In the genomic region with DNA sequence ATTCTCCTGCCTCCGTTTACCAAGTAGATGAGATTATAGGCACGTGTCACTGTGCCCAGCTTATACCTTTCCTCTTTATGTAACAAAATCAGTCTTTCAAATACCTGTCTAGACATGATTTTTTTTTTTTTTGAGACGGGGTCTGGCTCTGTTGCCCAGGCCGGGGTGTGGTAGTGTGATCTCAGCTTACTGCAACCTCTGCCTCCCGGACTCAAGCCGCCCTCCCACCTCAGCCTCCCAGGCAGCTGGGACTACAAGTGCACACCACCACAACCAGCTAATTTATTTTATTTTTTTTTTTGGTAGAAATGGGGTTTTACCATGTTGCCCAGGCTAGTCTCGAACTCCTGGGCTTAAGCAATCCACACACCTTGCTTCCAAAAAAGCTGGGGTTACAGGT, we compare ENCODE assay signal across 2 cellular contexts.
TF ChIP-seq lines count a peak whose summit lies in the region.

No MANE protein-coding gene starts in this region.

TF ChIP-seq in IMR-90, 13 proteins besides CTCF, POLR2A, EP300 and RAD21:
- TF ChIP-seq MAZ (IDR thresholded peaks at IDR 0.05; ENCODE audit: borderline replicate concordance, low read depth, low read length): no peak
- TF ChIP-seq, protein P1, sequence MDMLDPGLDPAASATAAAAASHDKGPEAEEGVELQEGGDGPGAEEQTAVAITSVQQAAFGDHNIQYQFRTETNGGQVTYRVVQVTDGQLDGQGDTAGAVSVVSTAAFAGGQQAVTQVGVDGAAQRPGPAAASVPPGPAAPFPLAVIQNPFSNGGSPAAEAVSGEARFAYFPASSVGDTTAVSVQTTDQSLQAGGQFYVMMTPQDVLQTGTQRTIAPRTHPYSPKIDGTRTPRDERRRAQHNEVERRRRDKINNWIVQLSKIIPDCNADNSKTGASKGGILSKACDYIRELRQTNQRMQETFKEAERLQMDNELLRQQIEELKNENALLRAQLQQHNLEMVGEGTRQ (IDR thresholded peaks at IDR 0.05; ENCODE audit: low read depth, low read length): no peak
- TF ChIP-seq FOS (IDR thresholded peaks at IDR 0.05; ENCODE audit: low read depth, low read length): no peak
- no peak for TF ChIP-seq BHLHE40 (IDR thresholded peaks at IDR 0.05; ENCODE audit: low read depth, low read length)
- TF ChIP-seq SMC3 (IDR thresholded peaks at IDR 0.05; ENCODE audit: low read depth, low read length): no peak
- TF ChIP-seq MAFK (IDR thresholded peaks at IDR 0.05; ENCODE audit: low read depth, low read length): no peak
- TF ChIP-seq RFX5 (IDR thresholded peaks at IDR 0.05; ENCODE audit: low read depth, low read length): no peak
- no peak for TF ChIP-seq MXI1 (IDR thresholded peaks at IDR 0.05; ENCODE audit: borderline replicate concordance, low read depth, low read length)
- no peak for TF ChIP-seq CEBPB (IDR thresholded peaks at IDR 0.05; ENCODE audit: low read depth, low read length)
- TF ChIP-seq NFE2L2 (IDR thresholded peaks at IDR 0.05; ENCODE audit: low read depth, low read length): no peak
- TF ChIP-seq, protein P2, sequence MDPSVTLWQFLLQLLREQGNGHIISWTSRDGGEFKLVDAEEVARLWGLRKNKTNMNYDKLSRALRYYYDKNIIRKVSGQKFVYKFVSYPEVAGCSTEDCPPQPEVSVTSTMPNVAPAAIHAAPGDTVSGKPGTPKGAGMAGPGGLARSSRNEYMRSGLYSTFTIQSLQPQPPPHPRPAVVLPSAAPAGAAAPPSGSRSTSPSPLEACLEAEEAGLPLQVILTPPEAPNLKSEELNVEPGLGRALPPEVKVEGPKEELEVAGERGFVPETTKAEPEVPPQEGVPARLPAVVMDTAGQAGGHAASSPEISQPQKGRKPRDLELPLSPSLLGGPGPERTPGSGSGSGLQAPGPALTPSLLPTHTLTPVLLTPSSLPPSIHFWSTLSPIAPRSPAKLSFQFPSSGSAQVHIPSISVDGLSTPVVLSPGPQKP (IDR thresholded peaks at IDR 0.05; ENCODE audit: borderline replicate concordance, low read depth, low read length): no peak

TF ChIP-seq in HepG2, 621 proteins besides CTCF, POLR2A, EP300 and RAD21:
- TF ChIP-seq ZNF460 (CRISPR knock-in tag; IDR thresholded peaks at IDR 0.05; ENCODE audit: borderline replicate concordance) (peak; percentile 82), ZNF772 (CRISPR knock-in tag; IDR thresholded peaks at IDR 0.05) (no peak), ZNF121 (CRISPR knock-in tag; IDR thresholded peaks at IDR 0.05) (peak; percentile 82)
